1 cellular context compared by ENCODE assay signal in the genomic region with DNA sequence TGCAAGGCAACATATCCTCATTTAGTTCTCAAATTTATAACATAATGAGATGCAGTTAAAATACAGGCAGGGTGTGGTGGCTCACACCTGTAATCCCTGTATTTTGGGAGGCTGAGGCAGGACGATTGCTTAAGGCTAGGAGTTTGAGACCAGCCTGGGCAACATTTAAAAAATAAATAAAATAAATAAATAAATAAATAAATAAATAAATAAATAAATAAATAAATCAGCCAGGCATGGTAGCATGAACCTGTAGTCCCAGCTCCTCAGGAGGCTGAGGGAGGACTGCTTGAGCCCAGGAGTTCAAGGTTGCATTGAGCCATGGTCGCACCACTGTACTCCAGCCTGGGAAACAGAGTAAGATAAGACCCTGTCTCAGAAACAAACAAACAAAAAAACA.
TF ChIP-seq lines count a peak whose summit lies in the region.

No MANE protein-coding gene starts in this region.

TF ChIP-seq in HEK293, 187 proteins besides CTCF, POLR2A, EP300 and RAD21 (continued from another document):
- TF ChIP-seq SP3 (tag by site-specific recombination; IDR thresholded peaks at IDR 0.05) (peak; percentile 35; the same call in 1 of the 2 replicates), ZNF747 (tag by site-specific recombination; IDR thresholded peaks at IDR 0.05) (no peak), ZNF23 (tag by site-specific recombination; IDR thresholded peaks at IDR 0.05; ENCODE audit: borderline replicate concordance) (peak; percentile 33; the same call in 1 of the 2 replicates), ZNF501 (tag by site-specific recombination; IDR thresholded peaks at IDR 0.05) (0 out of 2 replicates have a peak, but pooled peaks have one; percentile 67), ZNF560 (tag by site-specific recombination; IDR thresholded peaks at IDR 0.05; ENCODE audit: borderline replicate concordance) (peak; percentile 69; the same call in 1 of the 2 replicates), ZNF292 (tag by site-specific recombination; IDR thresholded peaks at IDR 0.05; ENCODE audit: borderline replicate concordance, low read depth) (peak; percentile 36; the same call in 1 of the 2 replicates), ZNF558 (tag by site-specific recombination; IDR thresholded peaks at IDR 0.05) (peak; percentile 91), ZBTB1 (tag by site-specific recombination; IDR thresholded peaks at IDR 0.05) (0 out of 2 replicates have a peak, but pooled peaks have one; percentile 25), ZNF791 (tag by site-specific recombination; IDR thresholded peaks at IDR 0.05) (peak; percentile 69; the same call in 1 of the 2 replicates), ZNF473 (tag by site-specific recombination; IDR thresholded peaks at IDR 0.05) (no peak), ZNF223 (tag by site-specific recombination; IDR thresholded peaks at IDR 0.05) (peak; percentile 31; the same call in 1 of the 2 replicates), ZNF555 (tag by site-specific recombination; conservative IDR thresholded peaks at IDR 0.05) (peak; percentile 92), ZNF544 (tag by site-specific recombination; IDR thresholded peaks at IDR 0.05) (no peak)
- TF ChIP-seq, protein P1, sequence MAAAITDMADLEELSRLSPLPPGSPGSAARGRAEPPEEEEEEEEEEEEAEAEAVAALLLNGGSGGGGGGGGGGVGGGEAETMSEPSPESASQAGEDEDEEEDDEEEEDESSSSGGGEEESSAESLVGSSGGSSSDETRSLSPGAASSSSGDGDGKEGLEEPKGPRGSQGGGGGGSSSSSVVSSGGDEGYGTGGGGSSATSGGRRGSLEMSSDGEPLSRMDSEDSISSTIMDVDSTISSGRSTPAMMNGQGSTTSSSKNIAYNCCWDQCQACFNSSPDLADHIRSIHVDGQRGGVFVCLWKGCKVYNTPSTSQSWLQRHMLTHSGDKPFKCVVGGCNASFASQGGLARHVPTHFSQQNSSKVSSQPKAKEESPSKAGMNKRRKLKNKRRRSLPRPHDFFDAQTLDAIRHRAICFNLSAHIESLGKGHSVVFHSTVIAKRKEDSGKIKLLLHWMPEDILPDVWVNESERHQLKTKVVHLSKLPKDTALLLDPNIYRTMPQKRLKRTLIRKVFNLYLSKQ (tag by site-specific recombination; IDR thresholded peaks at IDR 0.05; ENCODE audit: borderline replicate concordance): peak; percentile 35; the same call in 1 of the 2 replicates
